9 cellular contexts compared by ENCODE assay signal in genomic region chr2:24845691-24846090, GRCh38.
"Had no signal": no experiment of that assay in that cellular context is flagged by ENCODE, and none has a peak within 500 bp of the region (broad histone marks: within the 10 kb centered on the region; RNA-seq: fewer than 3 reads in every experiment).

No MANE protein-coding gene starts in this region.

- ATAC-seq: HCT116, HepG2 had no signal

- H3K27ac Mint-ChIP-seq: HFFc6 had no signal

- H3K27ac ChIP-seq: GM23248, HL-60 had no signal

- H3K4me1 ChIP-seq: HAP-1 had no signal

- H3K9me3 Mint-ChIP-seq: HFFc6 had no signal

- H3K4me3 Mint-ChIP-seq: HFFc6, IgD-negative memory B cell had no signal

- H3K4me3 ChIP-seq: GM23248, HAP-1 had no signal

- H3K27me3 Mint-ChIP-seq: IgD-negative memory B cell had no signal

- DNase-seq: GM23248, GOT3, H7, HFFc6 had no signal
